22 cellular contexts compared by ENCODE assay signal in the genomic region with DNA sequence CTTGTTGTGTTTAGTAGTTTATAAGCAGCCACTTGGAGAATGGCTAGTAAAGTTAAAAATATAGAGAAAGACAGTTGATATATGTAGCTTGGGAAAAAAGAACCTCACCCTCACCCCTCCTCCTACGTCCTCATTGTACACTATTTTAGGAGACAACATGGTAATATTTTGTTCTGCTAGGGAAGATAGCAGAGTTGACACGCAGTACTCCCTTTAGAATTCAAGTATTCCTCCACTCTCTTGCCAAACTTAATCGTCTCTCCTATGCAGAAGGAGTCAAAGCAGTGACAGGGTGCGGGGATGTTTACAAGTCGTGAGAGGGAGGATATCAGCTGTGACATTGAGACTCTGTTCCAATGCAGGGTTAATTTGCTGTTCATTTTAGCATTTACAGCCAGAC.
"Had no signal": no experiment of that assay in that cellular context is flagged by ENCODE, and none has a peak within 500 bp of the region (broad histone marks: within the 10 kb centered on the region; RNA-seq: fewer than 3 reads in every experiment).

No MANE protein-coding gene starts in this region.

- H3K9me3 Mint-ChIP-seq: activated naive CD4-positive, alpha-beta T cell treated with anti-CD3 and anti-CD28 coated beads, Interleukin-2, amount 50 U/mL, for 24 hours; central memory CD8-positive, alpha-beta T cell; naive thymus-derived CD8-positive, alpha-beta T cell; stimulated activated memory B cell treated with anti-CD40 and anti-IgM and Interleukin-4, amounts not matched to agents 10 μg/mL and 1 μg/mL and 100 μg/mL, for 72 hours; type B pancreatic cell had no signal

- H3K36me3 ChIP-seq: brain microvascular endothelial cell, colonic mucosa, esophagus muscularis mucosa, pancreas, stomach, WERI-Rb-1 had no signal

- H3K4me1 ChIP-seq: colonic mucosa, stomach had no signal

- H3K9me3 ChIP-seq: colonic mucosa, esophagus muscularis mucosa, pancreas, psoas muscle, stomach had no signal

- ATAC-seq: activated CD8-positive, alpha-beta T cell treated with anti-CD3 and anti-CD28 coated beads, Interleukin-2, amount 10 ng/mL, durations not matched to agents 7 days and 5 days; naive thymus-derived CD8-positive, alpha-beta T cell; pancreas; psoas muscle; sciatic nerve; SK-N-SH treated with all-trans-retinoic acid at 6 μM for 48 hours; stimulated activated memory B cell treated with anti-CD40 and anti-IgM and Interleukin-4, amounts not matched to agents 10 μg/mL and 1 μg/mL and 100 μg/mL, for 72 hours had no signal

- H3K27me3 ChIP-seq: brain microvascular endothelial cell, colonic mucosa, esophagus muscularis mucosa, pancreas, stomach had no signal

- H3K4me3 ChIP-seq: colonic mucosa, esophagus muscularis mucosa, pancreas, psoas muscle, stomach had no signal

- H3K4me3 Mint-ChIP-seq: activated CD8-positive, alpha-beta T cell treated with anti-CD3 and anti-CD28 coated beads, Interleukin-2, amount 10 ng/mL, durations not matched to agents 7 days and 5 days; activated naive CD4-positive, alpha-beta T cell treated with anti-CD3 and anti-CD28 coated beads, Interleukin-2, amount 50 U/mL, for 24 hours; central memory CD8-positive, alpha-beta T cell; naive thymus-derived CD8-positive, alpha-beta T cell; stimulated activated memory B cell treated with anti-CD40 and anti-IgM and Interleukin-4, amounts not matched to agents 10 μg/mL and 1 μg/mL and 100 μg/mL, for 72 hours; type B pancreatic cell had no signal

- H3K4me1 Mint-ChIP-seq: activated naive CD4-positive, alpha-beta T cell treated with anti-CD3 and anti-CD28 coated beads, Interleukin-2, amount 50 U/mL, for 24 hours; central memory CD8-positive, alpha-beta T cell; naive thymus-derived CD8-positive, alpha-beta T cell had no signal

- H3K36me3 Mint-ChIP-seq: activated naive CD4-positive, alpha-beta T cell treated with anti-CD3 and anti-CD28 coated beads, Interleukin-2, amount 50 U/mL, for 24 hours; naive thymus-derived CD8-positive, alpha-beta T cell; stimulated activated memory B cell treated with anti-CD40 and anti-IgM and Interleukin-4, amounts not matched to agents 10 μg/mL and 1 μg/mL and 100 μg/mL, for 72 hours; type B pancreatic cell had no signal

- H3K27ac Mint-ChIP-seq: activated CD8-positive, alpha-beta T cell treated with anti-CD3 and anti-CD28 coated beads, Interleukin-2, amount 10 ng/mL, durations not matched to agents 7 days and 5 days; activated naive CD4-positive, alpha-beta T cell treated with anti-CD3 and anti-CD28 coated beads, Interleukin-2, amount 50 U/mL, for 24 hours; naive thymus-derived CD8-positive, alpha-beta T cell; stimulated activated memory B cell treated with anti-CD40 and anti-IgM and Interleukin-4, amounts not matched to agents 10 μg/mL and 1 μg/mL and 100 μg/mL, for 72 hours; type B pancreatic cell had no signal

- H3K27ac ChIP-seq: brain microvascular endothelial cell, colonic mucosa, esophagus muscularis mucosa, pancreas, psoas muscle, stomach, WERI-Rb-1 had no signal

- DNase-seq: activated CD4-positive, alpha-beta T cell treated with anti-CD3 and anti-CD28 coated beads for 1 hour; activated CD4-positive, alpha-beta T cell treated with anti-CD3 and anti-CD28 coated beads, Interleukin-2, amount 50 U/mL, for 1 hour; activated CD8-positive, alpha-beta T cell treated with anti-CD3 and anti-CD28 coated beads, Interleukin-2, amount 10 ng/mL, durations not matched to agents 7 days and 5 days; activated gamma-delta T cell treated with Interleukin-2 at 50 U/mL for 16 hours; aorta; brain microvascular endothelial cell; colonic mucosa; glutamatergic neuron; naive thymus-derived CD8-positive, alpha-beta T cell; pancreas; psoas muscle; small intestine; stimulated activated CD4-positive, alpha-beta T cell treated with anti-CD3 and anti-CD28 coated beads, Interleukin-2, amount 100 ng/mL, for 24 hours; stomach; WERI-Rb-1 had no signal

- H3K27me3 Mint-ChIP-seq: stimulated activated memory B cell treated with anti-CD40 and anti-IgM and Interleukin-4, amounts not matched to agents 10 μg/mL and 1 μg/mL and 100 μg/mL, for 72 hours had no signal
